ENCODE assay signal across 33 cellular contexts in genomic region chr7:2986561-2986960, GRCh38. TPM values are rescaled to one million over a fixed set of nuclear protein-coding genes. Genes with fewer than 3 reads are reported as not detected.
DNase-seq lines count a peak whose midpoint lies in the region; ATAC-seq, FAIRE-seq and TF ChIP-seq lines count a peak whose summit lies in the region.
"Had no signal": no experiment of that assay in that cellular context is flagged by ENCODE, and none has a peak within 500 bp of the region (broad histone marks: within the 10 kb centered on the region; RNA-seq: fewer than 3 reads in every experiment).

No MANE protein-coding gene starts in this region.

- no peak overlapping the region for H3K4me2 ChIP-seq in neuronal stem cell (ENCODE audit: insufficient read depth, low read length, poor library complexity, severe bottlenecking)

- FAIRE-seq in bronchial epithelial cell (lab: Jason Lieb, UNC) = peak; percentile 40
- FAIRE-seq: astrocyte, G401.6 had no signal

- no peak overlapping the region for H4K8ac ChIP-seq in neuronal stem cell (ENCODE audit: low read depth, low read length)

- no peak overlapping the region for H3K9ac ChIP-seq in neuronal stem cell (ENCODE audit: low read depth, low read length, poor library complexity)
- H3K9ac ChIP-seq: GM23248 had no signal

- H3K27me3 ChIP-seq in CD4-positive, alpha-beta memory T cell (ENCODE audit: insufficient read depth, low read length) = no peaks in the 10 kb centered on the region
- no peaks in the 10 kb centered on the region for H3K27me3 ChIP-seq in bronchial epithelial cell (ENCODE audit: control insufficient read depth, insufficient read depth, low read length)
- peaks cover 0 to 2% (median 0%) of the 10 kb centered on the region in 3 experiments for H3K27me3 ChIP-seq in neuronal stem cell (ENCODE audit: control insufficient read depth in 3 of 3, insufficient read depth in 3 of 3, low read depth in 1 of 3, low read length in 3 of 3)
- H3K27me3 ChIP-seq: right lobe of liver, transverse colon had no signal

- peaks cover 31% of the 10 kb centered on the region for H3K4me1 ChIP-seq in CD4-positive, alpha-beta memory T cell (ENCODE audit: insufficient read depth, low read length)
- H3K4me1 ChIP-seq in neuronal stem cell (ENCODE audit: control insufficient read depth in 2 of 2, insufficient read depth in 1 of 2, low read depth in 1 of 2, low read length in 2 of 2) = no peaks in the 10 kb centered on the region
- H3K4me1 ChIP-seq: left lung, prostate gland, right lobe of liver, transverse colon had no signal

- CTCF ChIA-PET in CD4-positive, alpha-beta memory T cell (lab: Charles Lee; ENCODE audit: partially characterized antibody) = no interaction called here

- H3K4me3 Mint-ChIP-seq in CD4-positive, alpha-beta memory T cell = no peak overlapping the region
- H3K4me3 Mint-ChIP-seq: activated naive CD4-positive, alpha-beta T cell treated with anti-CD3 and anti-CD28 coated beads, Interleukin-2, amount 10 ng/mL, durations not matched to agents 7 days and 5 days; dendritic cell treated with granulocyte-macrophage colony-stimulating factor and Interleukin-4, amounts not matched to agents 40 ng/mL and 50 ng/mL, for 4 days; T-helper 2 cell treated with Interferon-gamma antibody and Interleukin-4, amounts not matched to agents 5 μg/mL and 100 μg/mL, for 36 hours had no signal

- peak overlapping the region; percentile 70 for H2AK5ac ChIP-seq in neuronal stem cell (ENCODE audit: low read depth, low read length)

- peaks cover 43 to 82% (median 63%) of the 10 kb centered on the region in 4 donors for H3K4me1 Mint-ChIP-seq in CD4-positive, alpha-beta memory T cell

- no peak overlapping the region for H3K18ac ChIP-seq in neuronal stem cell (ENCODE audit: low read length)

- H2BK12ac ChIP-seq in neuronal stem cell (ENCODE audit: low read length) = no peak overlapping the region

- H3K4me3 ChIP-seq in CD4-positive, alpha-beta memory T cell (ENCODE audit: low read length in 2 of 2) = no peak overlapping the region
- no peak overlapping the region for H3K4me3 ChIP-seq in bronchial epithelial cell (ENCODE audit: low read depth, low read length)
- peak overlapping the region in 1 of 2 donors; percentile 12 for H3K4me3 ChIP-seq in neuronal stem cell (ENCODE audit: low read length in 2 of 2)
- H3K4me3 ChIP-seq: GM23248, left lung, prostate gland, right lobe of liver, transverse colon had no signal

- H3K27me3 Mint-ChIP-seq in CD4-positive, alpha-beta memory T cell = no peaks in the 10 kb centered on the region
- H3K27me3 Mint-ChIP-seq: activated naive CD4-positive, alpha-beta T cell treated with anti-CD3 and anti-CD28 coated beads, Interleukin-2, amount 10 ng/mL, durations not matched to agents 7 days and 5 days had no signal

- no peak overlapping the region for H2BK5ac ChIP-seq in neuronal stem cell (ENCODE audit: low read length)

- peaks cover 9% of the 10 kb centered on the region for H3K36me3 ChIP-seq in CD4-positive, alpha-beta memory T cell (ENCODE audit: insufficient read depth, low read length)
- no peaks in the 10 kb centered on the region for H3K36me3 ChIP-seq in bronchial epithelial cell (ENCODE audit: control insufficient read depth, insufficient read depth, low read length)
- no peaks in the 10 kb centered on the region for H3K36me3 ChIP-seq in neuronal stem cell (replicated peaks in 1 of 2; ENCODE audit: control insufficient read depth in 2 of 2, insufficient read depth in 2 of 2, low read length in 2 of 2)
- H3K36me3 ChIP-seq: left lung, prostate gland, right lobe of liver, transverse colon had no signal

- no peak overlapping the region for H3K27ac ChIP-seq in CD4-positive, alpha-beta memory T cell (ENCODE audit: low read depth, low read length)
- no peak overlapping the region for H3K27ac ChIP-seq in neuronal stem cell (replicated peaks; ENCODE audit: low read length)
- H3K27ac ChIP-seq: 22Rv1, GM23248, left lung, prostate gland, right lobe of liver, transverse colon had no signal

- intact Hi-C loops in CD4-positive, alpha-beta memory T cell (cut with micrococcal nuclease) = no loop called here

- H3K9me3 Mint-ChIP-seq in CD4-positive, alpha-beta memory T cell = peaks cover 0 to 9% (median 4%) of the 10 kb centered on the region in 8 donors

- H2BK120ac ChIP-seq in neuronal stem cell (ENCODE audit: low read depth, low read length) = no peak overlapping the region

- no peaks in the 10 kb centered on the region for H3K79me1 ChIP-seq in neuronal stem cell (ENCODE audit: low read depth, low read length)

- no peaks in the 10 kb centered on the region for H3K9me3 ChIP-seq in CD4-positive, alpha-beta memory T cell (ENCODE audit: control insufficient read depth in 1 of 2, low read length in 2 of 2)
- H3K9me3 ChIP-seq in neuronal stem cell (replicated peaks in 1 of 2; ENCODE audit: control insufficient read depth in 2 of 2, insufficient read depth in 1 of 2, low read depth in 1 of 2, low read length in 2 of 2) = peaks cover 0 to 7% of the 10 kb centered on the region in 2 donors
- H3K9me3 ChIP-seq: prostate gland, right lobe of liver, transverse colon had no signal

- H3K4ac ChIP-seq in neuronal stem cell (ENCODE audit: low read length) = no peak overlapping the region

- H3K36me3 Mint-ChIP-seq in CD4-positive, alpha-beta memory T cell = peaks cover 39 to 45% of the 10 kb centered on the region in 2 donors

- POLR2A ChIA-PET in CD4-positive, alpha-beta memory T cell (lab: Charles Lee; ENCODE audit: partially characterized antibody) = no interaction called here

- no peak overlapping the region for H2AFZ ChIP-seq in neuronal stem cell (ENCODE audit: low read length)
- H2AFZ ChIP-seq: GM23248 had no signal

- H3K23ac ChIP-seq in neuronal stem cell (ENCODE audit: low read depth, low read length, poor library complexity) = no peak overlapping the region

- no peak overlapping the region for H4K91ac ChIP-seq in neuronal stem cell (ENCODE audit: low read depth, low read length, poor library complexity)

- ATAC-seq in activated CD4-positive, CD25-positive, alpha-beta regulatory T cell treated with anti-CD3 and anti-CD28 coated beads, Interleukin-2, amount 50 U/mL, for 24 hours = no peak
- no peak for ATAC-seq in GM21786 (IDR thresholded peaks at IDR 0.05; ENCODE audit: unreplicated experiment)
- ATAC-seq: left lung had no signal

- no peak overlapping the region for H3K14ac ChIP-seq in neuronal stem cell (ENCODE audit: low read length)

- peak overlapping the region in 6 of 7 donors; percentile 3 to 83 (median 61) for H3K27ac Mint-ChIP-seq in CD4-positive, alpha-beta memory T cell
- H3K27ac Mint-ChIP-seq: activated naive CD4-positive, alpha-beta T cell treated with anti-CD3 and anti-CD28 coated beads, Interleukin-2, amount 10 ng/mL, durations not matched to agents 7 days and 5 days; dendritic cell treated with granulocyte-macrophage colony-stimulating factor and Interleukin-4, amounts not matched to agents 40 ng/mL and 50 ng/mL, for 4 days; T-helper 2 cell treated with Interferon-gamma antibody and Interleukin-4, amounts not matched to agents 5 μg/mL and 100 μg/mL, for 36 hours had no signal

- WGBS in neuronal stem cell (ENCODE audit: extremely low coverage in 2 of 2, insufficient read length in 2 of 2, insufficient replicate concordance in 1 of 2), 2 donors = no CpG with 5 or more reads among the region's 18 CpGs

- DNase-seq in activated CD4-positive, CD25-positive, alpha-beta regulatory T cell treated with anti-CD3 and anti-CD28 coated beads, Interleukin-2, amount 50 U/mL, for 72 hours = peak; percentile 4
- DNase-seq in CD4-positive, alpha-beta memory T cell = no peak
- DNase-seq in bronchial epithelial cell (ENCODE audit: low read depth) (no peak), neuronal stem cell (ENCODE audit: low spot score) (no peak), SHP77 treated with DMSO at 0.1 percent for 48 hours (lab: John Stamatoyannopoulos, UW) (no peak)
- no peak for DNase-seq in activated CD4-positive, alpha-beta T cell treated with anti-CD3 and anti-CD28 coated beads, Interleukin-2, amount 50 U/mL, for 4 hours
- DNase-seq: activated naive CD4-positive, alpha-beta T cell treated with anti-CD3 and anti-CD28 coated beads, Interleukin-2, amount 10 ng/mL, durations not matched to agents 7 days and 5 days; C1 segment of cervical spinal cord; Calu3; DMS79; erythroblast; GM23248; Kasumi-1; left lung; mesendoderm; NCI-H1417; NCI-H2081; NCI-H2227 treated with DMSO at 0.1 percent for 48 hours; NCI-H69; nucleus accumbens; right lobe of liver; SIG-M5; stimulated activated CD4-positive, alpha-beta T cell treated with anti-CD3 and anti-CD28 coated beads, Interleukin-12 subunit alpha, Interleukin-12 subunit beta, amount 100 ng/mL, for 4 hours; stimulated activated CD4-positive, alpha-beta T cell treated with anti-CD3 and anti-CD28 coated beads, Interleukin-2, amount 100 ng/mL, for 48 hours; transverse colon had no signal

- TF ChIP-seq CTCF in bronchial epithelial cell (IDR thresholded peaks at IDR 0.05; ENCODE audit: insufficient read depth, low read length, severe bottlenecking) = no peak

- no peak overlapping the region for H2BK15ac ChIP-seq in neuronal stem cell (ENCODE audit: low read length)

RNA-seq across cellular contexts. Expression of gene CARD11, which starts 57.1 kb away (rescaled TPM):
- total RNA-seq in CD4-positive, alpha-beta memory T cell = 100 to 1,000 TPM; 131 to 136 TPM
- polyA plus RNA-seq in CD4-positive, alpha-beta memory T cell = 10 to 100 TPM in 1 of 2 donors, 1 to 10 TPM in 1; 4.9 to 39.6 TPM
- total RNA-seq in bronchial epithelial cell = 3.3 and 6.3 TPM in 2 replicates
- 0.59 TPM for polyA plus RNA-seq in neuronal stem cell (2013, experiment 1 of 2)
- polyA plus RNA-seq in neuronal stem cell (2013, experiment 2 of 2) = 0.60 TPM
- total RNA-seq: GM23248 had no signal
- polyA plus RNA-seq: GM23248 had no signal

Comparison
In these comparisons a context has a peak if more than half of its experiments do, and no peak if none do; other contexts are left out.
1. RNA of gene CARD11, which starts 57.1 kb away (total RNA-seq): 131 to 136 TPM in CD4-positive, alpha-beta memory T cell; 3.3 to 6.3 TPM in bronchial epithelial cell; every median in the first group is over 10 times any median in the second.